Comparison of ENCODE assay signal across 9 cellular contexts in genomic region chr2:15657759-15658158, GRCh38.
"Had no signal": no experiment of that assay in that cellular context is flagged by ENCODE, and none has a peak within 500 bp of the region (broad histone marks: within the 10 kb centered on the region; RNA-seq: fewer than 3 reads in every experiment).

No MANE protein-coding gene starts in this region.

- H3K27ac ChIP-seq: GM23248 had no signal

- DNase-seq: GM23248, GOT3, H7, H9, HCEC 1CT, HFFc6 had no signal

- H3K9me3 Mint-ChIP-seq: GM23338, H9, HFFc6 had no signal

- H3K4me2 ChIP-seq: GM23338 had no signal

- H3K9me3 ChIP-seq: HAP-1 had no signal

- H3K4me1 ChIP-seq: HAP-1 had no signal

- ATAC-seq: GM23338, HCT116 had no signal

- H3K9ac ChIP-seq: GM23248 had no signal

- H3K27ac Mint-ChIP-seq: GM23338, H9, HFFc6 had no signal

- H3K36me3 ChIP-seq: HAP-1 had no signal

- H2AFZ ChIP-seq: GM23248, GM23338 had no signal

- H3K4me3 Mint-ChIP-seq: GM23338, H9, HFFc6 had no signal

- H3K4me3 ChIP-seq: GM23248, GM23338, HAP-1 had no signal
